Comparison of ENCODE assay signal across 10 cellular contexts in the genomic region with DNA sequence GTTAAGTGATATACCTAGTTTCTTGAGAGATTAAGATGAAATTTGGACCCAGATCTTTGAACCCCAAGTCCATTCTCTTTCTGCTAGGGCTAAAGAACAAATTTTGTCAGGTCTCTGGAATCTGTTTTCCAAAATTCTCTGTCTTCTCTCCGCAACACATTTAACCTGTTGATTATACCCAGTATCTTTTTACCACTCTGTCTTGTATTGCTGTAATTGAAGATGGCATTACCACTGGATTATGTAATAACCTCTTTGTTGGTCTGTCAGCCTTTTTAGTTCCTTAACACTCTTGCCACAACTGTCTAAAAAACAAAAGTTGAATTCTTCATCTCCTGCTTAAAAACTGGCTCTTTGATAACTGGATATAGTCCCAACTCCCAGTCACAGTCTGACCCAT. TPM values are rescaled to one million over a fixed set of nuclear protein-coding genes. Genes with fewer than 3 reads are reported as not detected.
DNase-seq lines count a peak whose midpoint lies in the region; ATAC-seq and TF ChIP-seq lines count a peak whose summit lies in the region.
"Had no signal": no experiment of that assay in that cellular context is flagged by ENCODE, and none has a peak within 500 bp of the region (broad histone marks: within the 10 kb centered on the region; RNA-seq: fewer than 3 reads in every experiment).

No MANE protein-coding gene starts in this region.

- H3K36me3 ChIP-seq in heart right ventricle = peaks cover 0 to 47% (median 16%) of the 10 kb centered on the region in 9 donors

- H3K4me3 ChIP-seq in heart right ventricle = no peak overlapping the region

- no peaks in the 10 kb centered on the region for H3K9me3 ChIP-seq in heart right ventricle

- DNase-seq in SIG-M5 treated with dmso at 0.1 percent for 504 hours (lab: John Stamatoyannopoulos, UW; ENCODE audit: unreplicated experiment) = peak; percentile 49
- no peak for DNase-seq in SIG-M5 (lab: John Stamatoyannopoulos, UW)
- DNase-seq in chondrocyte (ENCODE audit: low spot score) = no peak
- peak; percentile 34 for DNase-seq in pons (ENCODE audit: low spot score)
- no peak for DNase-seq in heart right ventricle
- no peak for DNase-seq in activated gamma-delta T cell (lab: John Stamatoyannopoulos, UW)
- DNase-seq in NCI-H446 (lab: John Stamatoyannopoulos, UW) = no peak
- DNase-seq: NCI-H526; stimulated activated naive CD4-positive, alpha-beta T cell had no signal

- no peak for TF ChIP-seq CTCF in chondrocyte (IDR thresholded peaks at IDR 0.05)
- no peak for TF ChIP-seq CTCF in heart right ventricle (IDR thresholded peaks at IDR 0.05)

- peak overlapping the region in 2 of 10 donors; percentile 6 to 27 for H3K27ac ChIP-seq in heart right ventricle

- peaks cover 6 to 70% (median 59%) of the 10 kb centered on the region in 9 donors for H3K4me1 ChIP-seq in heart right ventricle

- intact Hi-C loops in heart right ventricle (cut with DNase I) = loop anchor here in 1 of 10 donors (10.0 kb wide), 1 partner anchor 74 kb away; no protein-coding TSS in a partner anchor

- peak overlapping the region in 2 of 3 donors; percentile 17 to 49 for H3K27ac Mint-ChIP-seq in IgD-negative memory B cell
- peak overlapping the region; percentile 60 for H3K27ac Mint-ChIP-seq in chondrocyte (ENCODE audit: unreplicated experiment)

- H3K4me1 Mint-ChIP-seq in IgD-negative memory B cell (peaks cover 19 to 34% (median 19%) of the 10 kb centered on the region in 3 donors), chondrocyte (ENCODE audit: low read depth) (peaks cover 50% of the 10 kb centered on the region)

- ATAC-seq in heart right ventricle = no peak

- WGBS in heart right ventricle, 2 donors = 94 to 97% methylated on average over 1 of the region's 1 CpG

- H3K36me3 Mint-ChIP-seq in IgD-negative memory B cell = peaks cover 7% of the 10 kb centered on the region
- peaks cover 3% of the 10 kb centered on the region for H3K36me3 Mint-ChIP-seq in chondrocyte (ENCODE audit: low read depth)

- H3K27me3 Mint-ChIP-seq in IgD-negative memory B cell (no peaks in the 10 kb centered on the region), chondrocyte (ENCODE audit: low read depth) (no peaks in the 10 kb centered on the region)

- H3K4me3 Mint-ChIP-seq in IgD-negative memory B cell = peak overlapping the region; percentile 13 to 78 (median 73)
- no peak overlapping the region for H3K4me3 Mint-ChIP-seq in chondrocyte (ENCODE audit: unreplicated experiment)

- no peaks in the 10 kb centered on the region for H3K27me3 ChIP-seq in heart right ventricle

- no peaks in the 10 kb centered on the region for H3K9me3 Mint-ChIP-seq in IgD-negative memory B cell
- no peaks in the 10 kb centered on the region for H3K9me3 Mint-ChIP-seq in chondrocyte (ENCODE audit: low read depth)

RNA-seq across cellular contexts. Expression of gene SRP9, which starts 3.0 kb away (rescaled TPM):
- polyA plus RNA-seq in IgD-negative memory B cell (240 TPM), heart right ventricle (100 to 1,000 TPM; 121 to 153 TPM)
- total RNA-seq in chondrocyte (190 to 207 TPM (median 200 TPM) in 3 replicates), heart right ventricle (100 to 1,000 TPM; 165 to 199 (median 175) TPM)

RNA-seq across cellular contexts. Expression of gene EPHX1, which starts 29.3 kb away (rescaled TPM):
- polyA plus RNA-seq in IgD-negative memory B cell (0.26 TPM), heart right ventricle (10 to 100 TPM; 31.5 to 38.2 TPM)
- total RNA-seq in chondrocyte (61.8 to 69.1 TPM (median 67.0 TPM) in 3 replicates), heart right ventricle (10 to 100 TPM; 34.9 to 80.8 (median 48.4) TPM)

Comparison
In these comparisons a context has a peak if more than half of its experiments do, and no peak if none do; other contexts are left out.
1. DNase-seq: peak in SIG-M5 treated with dmso at 0.1 percent for 504 hours (single experiment) and pons (single experiment); none in SIG-M5 (single experiment), chondrocyte (single experiment), heart right ventricle (0 of 2), activated gamma-delta T cell (single experiment) and NCI-H446 (0 of 2).